18 cellular contexts compared by ENCODE assay signal in the genomic region with DNA sequence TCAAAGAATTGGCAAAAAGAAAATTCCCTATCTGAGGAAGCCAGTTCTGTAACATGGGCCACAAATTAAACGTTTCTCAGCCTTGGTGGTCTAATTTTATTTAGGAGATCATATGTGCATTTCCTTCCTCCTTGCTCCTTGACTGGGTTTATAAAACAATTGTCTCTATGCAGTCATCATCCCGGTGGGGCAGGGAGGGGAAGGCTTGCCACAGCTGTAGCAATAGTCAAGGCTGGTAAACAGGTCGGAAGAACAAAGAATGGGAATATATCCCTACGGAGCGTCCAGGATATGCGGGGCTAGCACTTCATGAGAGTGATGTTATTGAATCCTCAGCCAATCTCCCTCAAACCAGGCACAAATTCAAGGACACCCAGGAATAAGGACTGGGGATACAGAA.
A peak's percentile ranks its signal among the peaks of the same experiment; 100 is the strongest.
DNase-seq lines count a peak whose midpoint lies in the region; ATAC-seq and TF ChIP-seq lines count a peak whose summit lies in the region.
"Had no signal": no experiment of that assay in that cellular context is flagged by ENCODE, and none has a peak within 500 bp of the region (broad histone marks: within the 10 kb centered on the region; RNA-seq: fewer than 3 reads in every experiment).

No MANE protein-coding gene starts in this region.

- 63 to 64% methylated on average over 6 of the region's 6 CpGs for WGBS in heart right ventricle, 2 donors

- TF ChIP-seq CTCF in heart right ventricle (IDR thresholded peaks at IDR 0.05) (no peak), right atrium auricular region (IDR thresholded peaks at IDR 0.05) (no peak), GM13977 (IDR thresholded peaks at IDR 0.05; ENCODE audit: extremely low read depth, insufficient read depth, missing control alignments) (no peak)

- intact Hi-C loops in heart right ventricle (cut with DNase I): loop anchor here in 3 of 10 donors (5.0 to 10.0 kb wide), 3 partner anchors 112 to 376 kb away; partner anchors contain the start of gene RNF152 (in 1 of the 3)

- no peak overlapping the region for H3K9ac ChIP-seq in skeletal muscle tissue (ENCODE audit: low read depth in 1 of 3, low read length in 3 of 3)

- H3K4me3 ChIP-seq in heart right ventricle (no peak overlapping the region), right atrium auricular region (no peak overlapping the region), skeletal muscle tissue (ENCODE audit: low read length in 3 of 3) (no peak overlapping the region)

- H3K27me3 ChIP-seq in heart right ventricle: no peaks in the 10 kb centered on the region
- H3K27me3 ChIP-seq in right atrium auricular region: no peaks in the 10 kb centered on the region
- H3K27me3 ChIP-seq in skeletal muscle tissue (ENCODE audit: control insufficient read depth in 3 of 3, insufficient read depth in 3 of 3, low read length in 3 of 3): peaks cover 0 to 2% (median 0%) of the 10 kb centered on the region in 3 donors

- H3K27ac ChIP-seq in heart right ventricle: peak overlapping the region in 9 of 10 donors; percentile 49 to 92 (median 67)
- no peak overlapping the region for H3K27ac ChIP-seq in right atrium auricular region
- peak overlapping the region; percentile 41 for H3K27ac ChIP-seq in skeletal muscle tissue (ENCODE audit: low read depth, low read length)
- H3K27ac ChIP-seq: C4-2B had no signal

- peak in 1 of 8 donors; percentile 10 for ATAC-seq in heart right ventricle
- ATAC-seq in HG02973 (IDR thresholded peaks at IDR 0.05; ENCODE audit: unreplicated experiment): no peak
- ATAC-seq: CD8-positive, alpha-beta T cell; HCT116 had no signal

- H3K4me1 ChIP-seq in heart right ventricle (peaks cover 0 to 80% (median 23%) of the 10 kb centered on the region in 9 donors), right atrium auricular region (peaks cover 0 to 25% of the 10 kb centered on the region in 2 donors), skeletal muscle tissue (ENCODE audit: control insufficient read depth in 3 of 3, insufficient read depth in 3 of 3, low read length in 3 of 3) (peaks cover 0 to 5% (median 5%) of the 10 kb centered on the region in 3 donors)

- H3K36me3 ChIP-seq in heart right ventricle (no peaks in the 10 kb centered on the region), right atrium auricular region (no peaks in the 10 kb centered on the region), skeletal muscle tissue (ENCODE audit: control insufficient read depth in 3 of 3, insufficient read depth in 3 of 3, low read length in 3 of 3) (no peaks in the 10 kb centered on the region)

- peaks cover 0 to 3% (median 0%) of the 10 kb centered on the region in 11 donors for H3K9me3 ChIP-seq in heart right ventricle
- no peaks in the 10 kb centered on the region for H3K9me3 ChIP-seq in right atrium auricular region
- no peaks in the 10 kb centered on the region for H3K9me3 ChIP-seq in skeletal muscle tissue (ENCODE audit: control insufficient read depth in 3 of 3, low read length in 3 of 3)

- in situ Hi-C loops in GM13977 (cut with MboI; ENCODE audit: low pct_unique_long_range_greater_than_20kb, low sequenced_read_pairs, unreplicated experiment): no loop called here

- DNase-seq in heart right ventricle (no peak), right atrium auricular region (ENCODE audit: low spot score) (no peak), dermis microvascular lymphatic vessel endothelial cell (ENCODE audit: low read depth in 2 of 2) (peak; percentile 30 to 91), lung microvascular endothelial cell (ENCODE audit: low read depth in 2 of 2) (peak; percentile 67 to 88), GM13977 (ENCODE audit: low spot score) (no peak), activated gamma-delta T cell treated with Interleukin-2 at 50 U/mL for 16 hours (no peak)
- DNase-seq: ACHN; CD8-positive, alpha-beta T cell; COR-L47; DMS153; DMS79 treated with DMSO at 0.1 percent for 48 hours; EL; GDM1; IMR-90 had no signal

Comparison
In these comparisons a context has a peak if more than half of its experiments do, and no peak if none do; other contexts are left out.
1. H3K27ac ChIP-seq: peak in heart right ventricle (9 of 10) and skeletal muscle tissue (single experiment); none in right atrium auricular region (0 of 2).
2. DNase-seq: peak in dermis microvascular lymphatic vessel endothelial cell (2 of 2) and lung microvascular endothelial cell (2 of 2); none in heart right ventricle (0 of 2), right atrium auricular region (single experiment), GM13977 (single experiment) and activated gamma-delta T cell treated with Interleukin-2 at 50 U/mL for 16 hours (single experiment).